ENCODE assay signal across 8 cellular contexts in genomic region chr3:141913150-141913811, GRCh38. TPM values are rescaled to one million over a fixed set of nuclear protein-coding genes. Genes with fewer than 3 reads are reported as not detected.
DNase-seq lines count a peak whose midpoint lies in the region; ATAC-seq and TF ChIP-seq lines count a peak whose summit lies in the region.

No MANE protein-coding gene starts in this region.

- no peak overlapping the region for H3K27ac Mint-ChIP-seq in activated CD4-positive, alpha-beta memory T cell treated with anti-CD3 and anti-CD28 coated beads, Interleukin-2, amount 10 ng/mL, durations not matched to agents 7 days and 5 days
- H3K27ac Mint-ChIP-seq in progenitor cell of endocrine pancreas: no peak overlapping the region

- peaks cover 4% of the 10 kb centered on the region for H3K4me1 Mint-ChIP-seq in activated CD4-positive, alpha-beta memory T cell treated with anti-CD3 and anti-CD28 coated beads, Interleukin-2, amount 10 ng/mL, durations not matched to agents 7 days and 5 days
- no peaks in the 10 kb centered on the region for H3K4me1 Mint-ChIP-seq in progenitor cell of endocrine pancreas (ENCODE audit: low read depth)

- H3K36me3 Mint-ChIP-seq in activated CD4-positive, alpha-beta memory T cell treated with anti-CD3 and anti-CD28 coated beads, Interleukin-2, amount 10 ng/mL, durations not matched to agents 7 days and 5 days (ENCODE audit: low read depth): peaks cover 66% of the 10 kb centered on the region
- peaks cover 23% of the 10 kb centered on the region for H3K36me3 Mint-ChIP-seq in progenitor cell of endocrine pancreas (ENCODE audit: insufficient read depth)

- H3K4me3 Mint-ChIP-seq in activated CD4-positive, alpha-beta memory T cell treated with anti-CD3 and anti-CD28 coated beads, Interleukin-2, amount 10 ng/mL, durations not matched to agents 7 days and 5 days: no peak overlapping the region
- no peak overlapping the region for H3K4me3 Mint-ChIP-seq in progenitor cell of endocrine pancreas (ENCODE audit: low read depth)

- DNase-seq in GF-D8 (lab: John Stamatoyannopoulos, UW): peak; percentile 27
- DNase-seq in HEK293T (ENCODE audit: extremely low spot score): peak; percentile 56
- DNase-seq in NCI-H510A treated with DMSO at 0.1 percent for 48 hours (lab: John Stamatoyannopoulos, UW): peak; percentile 1
- DNase-seq in activated CD4-positive, alpha-beta memory T cell treated with anti-CD3 and anti-CD28 coated beads, Interleukin-2, amount 10 ng/mL, durations not matched to agents 7 days and 5 days: peak; percentile 58
- peak; percentile 53 for DNase-seq in fibroblast of the conjunctiva (ENCODE audit: low read depth)
- DNase-seq in progenitor cell of endocrine pancreas (ENCODE audit: low spot score, unreplicated experiment): no peak
- DNase-seq in NCI-H1048 (lab: John Stamatoyannopoulos, UW): no peak

- POLR2A ChIA-PET in HEK293T (lab: Yijun Ruan, JAX): interaction anchor here (0.6 to 1.0 kb wide), 2 partner anchors 36 to 175 kb away, joined by 3 to 5 read pairs; partner anchors contain the start of gene RNF7
- POLR2A ChIA-PET in activated CD4-positive, alpha-beta memory T cell treated with anti-CD3 and anti-CD28 coated beads, Interleukin-2, amount 10 ng/mL, durations not matched to agents 7 days and 5 days (lab: Charles Lee): interaction anchor here (0.8 to 1.7 kb wide), 2 partner anchors 38 to 175 kb away, joined by 3 to 12 read pairs; partner anchors contain the start of gene RNF7

- CTCF ChIA-PET in HEK293T (lab: Yijun Ruan, JAX): interaction anchor here (0.6 to 1.1 kb wide), 5 partner anchors 16 to 448 kb away, joined by 3 to 4 read pairs (median 3); no protein-coding TSS in a partner anchor
- CTCF ChIA-PET in activated CD4-positive, alpha-beta memory T cell treated with anti-CD3 and anti-CD28 coated beads, Interleukin-2, amount 10 ng/mL, durations not matched to agents 7 days and 5 days (lab: Charles Lee): interaction anchor here (0.6 to 2.7 kb wide), 34 partner anchors 10 to 608 kb away, joined by 3 to 24 read pairs (median 4); partner anchors contain the start of genes ATP1B3, GRK7 and RNF7

- peaks cover 7% of the 10 kb centered on the region for H3K9me3 Mint-ChIP-seq in activated CD4-positive, alpha-beta memory T cell treated with anti-CD3 and anti-CD28 coated beads, Interleukin-2, amount 10 ng/mL, durations not matched to agents 7 days and 5 days
- H3K9me3 Mint-ChIP-seq in progenitor cell of endocrine pancreas (ENCODE audit: low read depth): peaks cover 7% of the 10 kb centered on the region

- no peaks in the 10 kb centered on the region for H3K27me3 Mint-ChIP-seq in activated CD4-positive, alpha-beta memory T cell treated with anti-CD3 and anti-CD28 coated beads, Interleukin-2, amount 10 ng/mL, durations not matched to agents 7 days and 5 days
- no peaks in the 10 kb centered on the region for H3K27me3 Mint-ChIP-seq in progenitor cell of endocrine pancreas

- TF ChIP-seq CTCF in progenitor cell of endocrine pancreas (IDR thresholded peaks at IDR 0.05; ENCODE audit: unreplicated experiment): peak; percentile 61

- no peak for ATAC-seq in HG03439 (IDR thresholded peaks at IDR 0.05; ENCODE audit: unreplicated experiment)

TF ChIP-seq in HEK293T, 16 proteins besides CTCF, POLR2A, EP300 and RAD21:
- TF ChIP-seq ZNF384 (IDR thresholded peaks at IDR 0.05): no peak
- TF ChIP-seq PKNOX1 (IDR thresholded peaks at IDR 0.05): no peak
- TF ChIP-seq CTBP1 (IDR thresholded peaks at IDR 0.05; ENCODE audit: borderline replicate concordance): no peak
- no peak for TF ChIP-seq FOXM1 (IDR thresholded peaks at IDR 0.05; ENCODE audit: borderline replicate concordance)
- TF ChIP-seq SP1 (IDR thresholded peaks at IDR 0.05): no peak
- TF ChIP-seq NFRKB (IDR thresholded peaks at IDR 0.05): no peak
- TF ChIP-seq BHLHE40 (IDR thresholded peaks at IDR 0.05; ENCODE audit: borderline replicate concordance): no peak
- TF ChIP-seq TARDBP (IDR thresholded peaks at IDR 0.05): no peak
- no peak for TF ChIP-seq ARNT (IDR thresholded peaks at IDR 0.05)

RNA-seq across cellular contexts. Expression of gene ATP1B3, which starts 36.8 kb away (rescaled TPM):
- 100 to 1,000 TPM; 107 to 120 TPM for total RNA-seq in activated CD4-positive, alpha-beta memory T cell treated with anti-CD3 and anti-CD28 coated beads, Interleukin-2, amount 10 ng/mL, durations not matched to agents 7 days and 5 days
- total RNA-seq in progenitor cell of endocrine pancreas: 99.5 and 103 TPM in 2 replicates

Comparison
In these comparisons a context has a peak if more than half of its experiments do, and no peak if none do; other contexts are left out.
1. DNase-seq: peak in GF-D8 (single experiment), HEK293T (single experiment), NCI-H510A treated with DMSO at 0.1 percent for 48 hours (single experiment), activated CD4-positive, alpha-beta memory T cell treated with anti-CD3 and anti-CD28 coated beads, Interleukin-2, amount 10 ng/mL, durations not matched to agents 7 days and 5 days (single experiment) and fibroblast of the conjunctiva (single experiment); none in progenitor cell of endocrine pancreas (single experiment) and NCI-H1048 (single experiment).